ENCODE assay signal across 8 cellular contexts in the genomic region with DNA sequence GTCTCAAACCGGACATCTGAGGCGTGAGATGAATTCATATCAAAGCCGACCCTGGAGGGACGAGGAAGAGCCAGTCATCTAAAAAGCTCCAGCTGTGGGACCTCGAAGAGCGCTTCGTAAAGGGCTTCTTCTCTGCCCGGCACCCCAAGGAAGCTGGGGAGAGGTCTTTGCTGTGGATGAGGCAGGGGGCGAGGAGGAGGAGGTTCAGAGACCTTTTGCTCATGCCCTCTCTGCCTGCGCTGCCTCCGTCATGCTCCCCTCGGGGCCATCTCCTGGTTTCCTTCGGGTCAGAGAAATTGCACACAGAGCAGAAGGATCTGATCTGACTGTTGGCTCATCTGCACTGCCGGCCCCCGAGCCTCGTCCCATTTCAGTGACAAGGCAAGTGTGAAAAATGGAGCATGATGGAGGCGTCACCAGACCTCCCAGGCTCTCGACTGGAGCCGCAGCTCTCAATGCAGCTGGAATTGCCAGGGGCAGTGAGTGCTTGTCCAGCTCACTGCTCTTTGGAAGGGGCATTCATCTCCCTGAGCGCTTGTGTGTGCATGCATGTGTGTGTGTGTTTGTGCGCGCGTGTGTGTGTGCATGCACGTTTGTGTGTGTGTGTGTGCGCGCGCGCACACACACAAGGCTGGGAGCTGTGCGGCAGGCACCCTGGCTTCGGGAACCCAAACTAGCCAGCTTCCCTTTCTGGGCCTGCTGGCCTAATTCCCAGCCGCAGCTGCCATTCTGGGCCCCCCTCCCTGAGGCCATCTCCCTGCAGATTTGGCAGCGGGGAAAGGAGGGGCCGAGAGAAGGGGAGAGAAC. TPM values are rescaled to one million over a fixed set of nuclear protein-coding genes. Genes with fewer than 3 reads are reported as not detected.
DNase-seq lines count a peak whose midpoint lies in the region; ATAC-seq and TF ChIP-seq lines count a peak whose summit lies in the region.
"Had no signal": no experiment of that assay in that cellular context is flagged by ENCODE, and none has a peak within 500 bp of the region (broad histone marks: within the 10 kb centered on the region; RNA-seq: fewer than 3 reads in every experiment).

No MANE protein-coding gene starts in this region.

- no peaks in the 10 kb centered on the region for H3K36me3 ChIP-seq in PC-9 (ENCODE audit: low read depth)
- no peaks in the 10 kb centered on the region for H3K36me3 ChIP-seq in fibroblast of lung (ENCODE audit: control insufficient read depth, insufficient read depth, low read length)
- no peaks in the 10 kb centered on the region for H3K36me3 ChIP-seq in skeletal muscle satellite cell (ENCODE audit: insufficient read depth, low read length)

- DNase-seq in PC-9 = no peak
- DNase-seq in fibroblast of lung (ENCODE audit: low read depth in 2 of 2) = no peak
- DNase-seq in AG08395 (ENCODE audit: low spot score) = no peak
- DNase-seq in NCI-H2081 treated with DMSO at 0.1 percent for 48 hours (lab: John Stamatoyannopoulos, UW) = no peak

- intact Hi-C loops in PC-9 (cut with micrococcal nuclease; ENCODE audit: unreplicated experiment) = loop anchor here (1.0 to 10.0 kb wide), 6 partner anchors 66 to 448 kb away; no protein-coding TSS in a partner anchor

- TF ChIP-seq CTCF in PC-9 (conservative IDR thresholded peaks at IDR 0.05) (peak; percentile 49; the same call in 1 of the 2 replicates), fibroblast of lung (conservative IDR thresholded peaks at IDR 0.05 in 1 of 2, IDR thresholded peaks at IDR 0.05 in 1 of 2; ENCODE audit: low read depth in 1 of 2, low read length in 2 of 2) (no peak)

- ATAC-seq in GM18511 (IDR thresholded peaks at IDR 0.05; ENCODE audit: unreplicated experiment) = peak; percentile 9
- no peak for ATAC-seq in GM19324 (IDR thresholded peaks at IDR 0.05; ENCODE audit: low FRiP score, unreplicated experiment)

- H3K4me2 ChIP-seq in PC-9 (peak overlapping the region; percentile 92), fibroblast of lung (ENCODE audit: extremely low read depth, insufficient read depth, low read length) (peak overlapping the region; percentile 85), skeletal muscle satellite cell (ENCODE audit: low read length) (peak overlapping the region; percentile 93)

- POLR2A ChIA-PET in PC-9 (lab: Charles Lee; ENCODE audit: unreplicated experiment) = interaction anchor here (0.6 to 0.7 kb wide), 5 partner anchors 47 to 1147 kb away, joined by 3 to 5 read pairs (median 3); a partner anchor contains a TSS

- H3K4me1 ChIP-seq in PC-9 (replicated peaks; ENCODE audit: insufficient read depth) (peaks cover 5% of the 10 kb centered on the region; the same call in 1 of the 2 replicates), fibroblast of lung (ENCODE audit: control insufficient read depth, extremely low read depth, insufficient read depth, low read length) (peaks cover 5% of the 10 kb centered on the region), skeletal muscle satellite cell (ENCODE audit: control insufficient read depth, insufficient read depth, low read length) (peaks cover 8% of the 10 kb centered on the region)

- no peaks in the 10 kb centered on the region for H3F3A ChIP-seq in PC-9 (ENCODE audit: insufficient read depth, low read depth)

- H4K20me1 ChIP-seq in PC-9 (ENCODE audit: insufficient read depth) = no peaks in the 10 kb centered on the region
- no peaks in the 10 kb centered on the region for H4K20me1 ChIP-seq in fibroblast of lung (ENCODE audit: control insufficient read depth, extremely low read depth, insufficient read depth, low read length)

- CTCF ChIA-PET in PC-9 (lab: Charles Lee) = interaction anchor here (0.6 to 1.4 kb wide), 14 partner anchors 15 to 1590 kb away, joined by 3 to 21 read pairs (median 6); no protein-coding TSS in a partner anchor

- H3K27me3 ChIP-seq in PC-9 (ENCODE audit: insufficient read depth, low read depth) (peaks cover 4% of the 10 kb centered on the region), fibroblast of lung (ENCODE audit: control insufficient read depth, insufficient read depth, low read length) (peaks cover 47% of the 10 kb centered on the region), skeletal muscle satellite cell (ENCODE audit: control insufficient read depth, insufficient read depth, low read length) (peaks cover 69% of the 10 kb centered on the region)

- H3K79me2 ChIP-seq in PC-9 (ENCODE audit: low read depth) = no peaks in the 10 kb centered on the region
- no peaks in the 10 kb centered on the region for H3K79me2 ChIP-seq in fibroblast of lung (ENCODE audit: control insufficient read depth, insufficient read depth, low read length)

- no peaks in the 10 kb centered on the region for H3K9me2 ChIP-seq in PC-9 (ENCODE audit: insufficient read depth)

- H3K9ac ChIP-seq in fibroblast of lung (ENCODE audit: insufficient read depth, low read length) (no peak overlapping the region), skeletal muscle satellite cell (ENCODE audit: low read depth, low read length) (no peak overlapping the region)

- H3K27ac ChIP-seq in PC-9 = no peak overlapping the region
- no peak overlapping the region for H3K27ac ChIP-seq in fibroblast of lung (ENCODE audit: insufficient read depth, low read length)

- no peaks in the 10 kb centered on the region for H3K9me3 ChIP-seq in PC-9 (ENCODE audit: insufficient read depth, low read depth)
- H3K9me3 ChIP-seq in fibroblast of lung (ENCODE audit: control insufficient read depth, insufficient read depth, low read depth, low read length) = no peaks in the 10 kb centered on the region
- H3K9me3 ChIP-seq in skeletal muscle satellite cell (replicated peaks; ENCODE audit: low read length) = no peaks in the 10 kb centered on the region

- peak overlapping the region; percentile 68; the same call in 1 of the 2 replicates for H2AFZ ChIP-seq in PC-9
- no peak overlapping the region for H2AFZ ChIP-seq in fibroblast of lung (ENCODE audit: low read length)

- H3K4me3 ChIP-seq in PC-9 = peak overlapping the region; percentile 53; the same call in 1 of the 2 replicates
- peak overlapping the region in 3 of 4 experiments; percentile 58 to 67 (median 63) for H3K4me3 ChIP-seq in fibroblast of lung (replicated peaks in 1 of 4; ENCODE audit: control extremely low read depth in 1 of 4, insufficient read depth in 1 of 4, low read depth in 3 of 4, low read length in 4 of 4)
- H3K4me3 ChIP-seq in skeletal muscle satellite cell (ENCODE audit: low read length) = peak overlapping the region; percentile 72

- no TSS peak for BruUV-seq in PC-9 (replicated peaks; lab: Mats Ljungman, UMichigan)

RNA-seq across cellular contexts. Expression of a gene that starts 9.2 kb away (rescaled TPM):
- not detected in 2 replicates for total RNA-seq in PC-9 (2021)
- under 0.01 TPM in 1 of 2 replicates, not detected in the other for total RNA-seq in fibroblast of lung
- 0.06 and 0.36 TPM in 2 replicates for polyA plus RNA-seq in fibroblast of lung
- 0.12 and 0.16 TPM in 2 replicates for polyA plus RNA-seq in fibroblast of lung (2012)
- 2.5 TPM in 1 of 2 replicates, not detected in the other for polyA minus RNA-seq in fibroblast of lung (ENCODE audit: low replicate concordance)
- 0.22 and 0.76 TPM in 2 replicates for total RNA-seq in skeletal muscle satellite cell (2012; rRNA removed)
- total RNA-seq: kidney epithelial cell had no signal

RNA-seq across cellular contexts. Expression of a gene that starts 37.3 kb away (rescaled TPM):
- total RNA-seq in PC-9 (2021) (110 and 131 TPM in 2 replicates), fibroblast of lung (90.1 and 120 TPM in 2 replicates)
- polyA plus RNA-seq in fibroblast of lung = 56.4 and 66.1 TPM in 2 replicates
- polyA plus RNA-seq in fibroblast of lung (2012) = 78.1 and 80.1 TPM in 2 replicates
- polyA minus RNA-seq in fibroblast of lung (ENCODE audit: low replicate concordance) = 86.3 and 126 TPM in 2 replicates
- 78.6 and 84.5 TPM in 2 replicates for total RNA-seq in skeletal muscle satellite cell (2012; rRNA removed)
